Comparison of ENCODE assay signal across 13 cellular contexts in the genomic region with DNA sequence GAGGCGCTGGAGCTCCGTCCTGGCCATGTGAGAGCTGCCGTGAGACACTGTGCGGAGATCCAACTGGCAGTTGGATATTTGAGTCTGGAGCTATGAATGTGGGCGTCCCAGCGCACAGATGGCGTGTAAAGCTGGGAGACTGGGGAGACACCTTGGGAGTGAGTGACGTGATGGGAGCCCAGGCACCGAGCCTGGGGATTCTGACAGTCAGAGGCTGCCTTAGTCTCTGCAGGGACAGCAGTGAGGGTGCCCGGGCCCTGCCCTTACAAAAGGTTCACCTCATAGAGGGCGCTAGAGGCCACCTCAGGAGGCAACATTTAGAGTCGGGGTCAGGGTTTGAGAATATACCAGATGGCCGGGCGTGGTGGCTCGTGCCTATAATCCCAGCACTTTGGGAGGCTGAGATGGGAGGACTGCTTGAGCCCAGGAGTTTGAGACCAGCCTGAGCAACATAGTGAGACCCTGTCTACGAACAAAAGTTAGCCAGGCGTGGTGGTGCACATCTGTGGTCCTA.
DNase-seq lines count a peak whose midpoint lies in the region; ATAC-seq and TF ChIP-seq lines count a peak whose summit lies in the region.
"Had no signal": no experiment of that assay in that cellular context is flagged by ENCODE, and none has a peak within 500 bp of the region (broad histone marks: within the 10 kb centered on the region; RNA-seq: fewer than 3 reads in every experiment).

No MANE protein-coding gene starts in this region.

- no peak overlapping the region for H3K4me3 ChIP-seq in dorsolateral prefrontal cortex
- H3K4me3 ChIP-seq: thoracic aorta had no signal

- peak in 1 of 56 donors; percentile 14 for TF ChIP-seq CTCF in dorsolateral prefrontal cortex (IDR thresholded peaks at IDR 0.05 in 54 of 56, conservative IDR thresholded peaks at IDR 0.05 in 2 of 56; ENCODE audit: low read depth in 1 of 56, partially characterized antibody in 56 of 56)

- H3K27ac ChIP-seq in dorsolateral prefrontal cortex, result no peak overlapping the region
- H3K27ac ChIP-seq: thoracic aorta had no signal

- no peak for ATAC-seq in activated CD4-positive, CD25-positive, alpha-beta regulatory T cell treated with anti-CD3 and anti-CD28 coated beads, Interleukin-2, amount 50 U/mL, for 24 hours
- no peak for ATAC-seq in HG02981 (IDR thresholded peaks at IDR 0.05; ENCODE audit: unreplicated experiment)

- intact Hi-C loops in dorsolateral prefrontal cortex (cut with DNase I), result loop anchor here in 1 of 2 donors (5.0 kb wide), 1 partner anchor 97 kb away; no protein-coding TSS in a partner anchor
- intact Hi-C loops in posterior cingulate gyrus (cut with DNase I), result no loop called here

- peaks cover 0 to 4% (median 0%) of the 10 kb centered on the region in 45 donors for H3K27me3 ChIP-seq in dorsolateral prefrontal cortex

- DNase-seq in activated CD4-positive, CD25-positive, alpha-beta regulatory T cell treated with anti-CD3 and anti-CD28 coated beads, Interleukin-2, amount 50 U/mL, for 72 hours, result peak; percentile 21
- DNase-seq in NCI-H1694 treated with DMSO at 0.1 percent for 48 hours (lab: John Stamatoyannopoulos, UW) (peak; percentile 84), dorsolateral prefrontal cortex (peak in 9 of 10 donors; percentile 29 to 80 (median 70)), posterior cingulate gyrus (peak in 8 of 10 donors; percentile 58 to 94 (median 74)), EL (no peak), COLO668 (lab: John Stamatoyannopoulos, UW; ENCODE audit: unreplicated experiment) (no peak)
- DNase-seq: erythroblast; NCI-H1092; NK-92 treated with Interleukin-12 subunit alpha and Interleukin-12 subunit beta, amount 100 ng/mL, for 24 hours; retina had no signal

Comparison
In these comparisons a context has a peak if more than half of its experiments do, and no peak if none do; other contexts are left out.
1. DNase-seq: peak in activated CD4-positive, CD25-positive, alpha-beta regulatory T cell treated with anti-CD3 and anti-CD28 coated beads, Interleukin-2, amount 50 U/mL, for 72 hours (single experiment), NCI-H1694 treated with DMSO at 0.1 percent for 48 hours (single experiment), dorsolateral prefrontal cortex (9 of 10) and posterior cingulate gyrus (8 of 10); none in EL (single experiment) and COLO668 (single experiment).